ENCODE assay signal across 22 cellular contexts in the genomic region with DNA sequence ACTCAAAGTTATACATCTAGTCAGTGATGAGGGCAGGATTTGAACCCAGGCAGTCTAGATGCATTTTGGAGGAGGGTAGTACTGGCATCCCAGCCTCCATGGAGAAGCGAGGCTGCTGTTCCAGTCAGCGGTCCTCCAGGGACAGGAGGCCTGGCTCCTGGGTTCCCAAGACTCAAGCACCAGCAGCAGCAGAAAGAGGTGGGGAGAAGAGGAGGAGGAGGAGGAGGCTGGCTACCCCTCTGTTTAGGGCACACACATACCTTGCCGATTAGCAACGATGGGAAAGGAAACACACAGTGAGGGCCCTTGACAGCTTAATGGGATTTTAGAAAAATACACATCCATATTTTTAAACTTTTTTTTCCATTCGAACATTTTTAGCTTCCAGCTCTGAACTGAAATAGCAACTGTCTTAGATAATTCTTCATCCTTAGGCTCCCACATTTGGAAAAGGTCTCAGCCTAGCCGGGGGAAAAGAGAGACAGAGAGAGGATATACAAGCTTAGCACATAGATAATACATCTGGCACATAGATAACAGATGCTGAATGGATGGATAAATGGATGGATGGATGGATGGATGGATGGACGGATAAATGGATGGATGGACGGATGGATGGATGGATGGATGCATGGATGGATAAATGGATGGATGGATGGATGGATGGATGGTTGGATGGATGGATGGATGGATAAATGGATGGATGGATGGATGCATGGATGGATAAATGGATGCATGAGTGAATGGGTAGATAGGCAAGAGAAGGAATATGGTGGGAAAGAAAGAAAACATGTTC.
DNase-seq lines count a peak whose midpoint lies in the region; ATAC-seq, FAIRE-seq and TF ChIP-seq lines count a peak whose summit lies in the region.
"Had no signal": no experiment of that assay in that cellular context is flagged by ENCODE, and none has a peak within 500 bp of the region (broad histone marks: within the 10 kb centered on the region; RNA-seq: fewer than 3 reads in every experiment).

No MANE protein-coding gene starts in this region.

- no peak for TF ChIP-seq EP300 in stomach (IDR thresholded peaks at IDR 0.05)

- peaks cover 3% of the 10 kb centered on the region for H3K36me3 Mint-ChIP-seq in activated naive CD4-positive, alpha-beta T cell treated with anti-CD3 and anti-CD28 coated beads, Interleukin-2, amount 50 U/mL, for 24 hours
- H3K36me3 Mint-ChIP-seq in CD4-positive, CD25-positive, alpha-beta regulatory T cell: no peaks in the 10 kb centered on the region
- peaks cover 7% of the 10 kb centered on the region for H3K36me3 Mint-ChIP-seq in memory B cell
- H3K36me3 Mint-ChIP-seq: CD14-positive monocyte; CD8-positive, alpha-beta T cell had no signal

- H3K4me3 ChIP-seq in CD4-positive, CD25-positive, alpha-beta regulatory T cell (ENCODE audit: low read depth, low read length): no peak overlapping the region
- H3K4me3 ChIP-seq in stomach: no peak overlapping the region
- no peak overlapping the region for H3K4me3 ChIP-seq in GM23248
- H3K4me3 ChIP-seq: BLaER1, GM12878, GM23338 had no signal

- no peak for DNase-seq in activated naive CD4-positive, alpha-beta T cell treated with anti-CD3 and anti-CD28 coated beads, Interleukin-2, amount 50 U/mL, for 16 hours
- no peak for DNase-seq in CD4-positive, CD25-positive, alpha-beta regulatory T cell
- DNase-seq in memory B cell (ENCODE audit: low spot score in 2 of 2): no peak
- no peak for DNase-seq in urothelium cell line (ENCODE audit: low spot score)
- no peak for DNase-seq in stomach
- DNase-seq in GM23248: no peak
- DNase-seq: 8988T; Calu3; CD8-positive, alpha-beta T cell; DMS 273 treated with DMSO at 0.1 percent for 48 hours; DMS53; DND-41; EL; HCEC 1CT; HFFc6 had no signal

- no peaks in the 10 kb centered on the region for H3K27me3 ChIP-seq in CD4-positive, CD25-positive, alpha-beta regulatory T cell (ENCODE audit: control insufficient read depth, insufficient read depth, low read length)
- no peaks in the 10 kb centered on the region for H3K27me3 ChIP-seq in stomach
- H3K27me3 ChIP-seq in GM23248 (replicated peaks; ENCODE audit: insufficient read depth): no peaks in the 10 kb centered on the region
- H3K27me3 ChIP-seq: BLaER1 had no signal

- peaks cover 19% of the 10 kb centered on the region for H3K4me1 ChIP-seq in CD4-positive, CD25-positive, alpha-beta regulatory T cell (ENCODE audit: control insufficient read depth, insufficient read depth, low read length, poor library complexity, severe bottlenecking)
- H3K4me1 ChIP-seq in stomach: no peaks in the 10 kb centered on the region
- no peaks in the 10 kb centered on the region for H3K4me1 ChIP-seq in GM23248 (ENCODE audit: insufficient read depth)

- no peaks in the 10 kb centered on the region for H3K79me2 ChIP-seq in GM23248 (ENCODE audit: insufficient read depth)

- no peak overlapping the region for H3K9ac ChIP-seq in GM23248
- H3K9ac ChIP-seq: BLaER1 had no signal

- H3K36me3 ChIP-seq in CD4-positive, CD25-positive, alpha-beta regulatory T cell (ENCODE audit: control insufficient read depth, insufficient read depth, low read length): no peaks in the 10 kb centered on the region
- H3K36me3 ChIP-seq in stomach (no peaks in the 10 kb centered on the region), GM23248 (ENCODE audit: low read depth) (no peaks in the 10 kb centered on the region)
- H3K36me3 ChIP-seq: BLaER1 had no signal

- H3K27ac ChIP-seq in CD4-positive, CD25-positive, alpha-beta regulatory T cell (ENCODE audit: insufficient read depth, low read length, poor library complexity, severe bottlenecking): no peak overlapping the region
- H3K27ac ChIP-seq in stomach (no peak overlapping the region), GM23248 (no peak overlapping the region)
- H3K27ac ChIP-seq: BLaER1 had no signal

- no peaks in the 10 kb centered on the region for H3K9me3 ChIP-seq in CD4-positive, CD25-positive, alpha-beta regulatory T cell (ENCODE audit: control insufficient read depth in 2 of 2, low read length in 2 of 2)
- H3K9me3 ChIP-seq in stomach (no peaks in the 10 kb centered on the region), GM23248 (ENCODE audit: low read depth) (no peaks in the 10 kb centered on the region)
- H3K9me3 ChIP-seq: BLaER1 had no signal

- H3K4me2 ChIP-seq in GM23248 (ENCODE audit: unreplicated experiment): no peak overlapping the region
- H3K4me2 ChIP-seq: BLaER1, GM23338 had no signal

- in situ Hi-C loops in GM23248 (cut with MboI): no loop called here

- H2AFZ ChIP-seq in GM23248: no peak overlapping the region
- H2AFZ ChIP-seq: GM23338 had no signal

- no peak overlapping the region for H3K4me3 Mint-ChIP-seq in activated naive CD4-positive, alpha-beta T cell treated with anti-CD3 and anti-CD28 coated beads, Interleukin-2, amount 50 U/mL, for 24 hours
- H3K4me3 Mint-ChIP-seq in CD4-positive, CD25-positive, alpha-beta regulatory T cell: no peak overlapping the region
- no peak overlapping the region for H3K4me3 Mint-ChIP-seq in memory B cell
- H3K4me3 Mint-ChIP-seq: CD14-positive monocyte; CD8-positive, alpha-beta T cell; GM23338; HFFc6 had no signal

- TF ChIP-seq CTCF in stomach (IDR thresholded peaks at IDR 0.05): no peak

- intact Hi-C loops in stomach (cut with DNase I; ENCODE audit: low total_unique reads): no loop called here

- no peaks in the 10 kb centered on the region for H3K9me2 ChIP-seq in GM23248 (ENCODE audit: insufficient read depth)

- H3K9me3 Mint-ChIP-seq in activated naive CD4-positive, alpha-beta T cell treated with anti-CD3 and anti-CD28 coated beads, Interleukin-2, amount 50 U/mL, for 24 hours: peaks cover 5% of the 10 kb centered on the region
- peaks cover 0 to 3% (median 0%) of the 10 kb centered on the region in 7 donors for H3K9me3 Mint-ChIP-seq in CD4-positive, CD25-positive, alpha-beta regulatory T cell
- H3K9me3 Mint-ChIP-seq in memory B cell: peaks cover 5% of the 10 kb centered on the region
- H3K9me3 Mint-ChIP-seq: GM23338 had no signal

- no peak for ATAC-seq in CD4-positive, CD25-positive, alpha-beta regulatory T cell (ENCODE audit: low read depth in 2 of 2)
- ATAC-seq in memory B cell (ENCODE audit: low read depth) (no peak), HG02763 (IDR thresholded peaks at IDR 0.05; ENCODE audit: unreplicated experiment) (no peak)
- ATAC-seq: CD8-positive, alpha-beta T cell; GM12878; GM23338 had no signal

- H3K27ac Mint-ChIP-seq in activated naive CD4-positive, alpha-beta T cell treated with anti-CD3 and anti-CD28 coated beads, Interleukin-2, amount 50 U/mL, for 24 hours: peak overlapping the region; percentile 14
- H3K27ac Mint-ChIP-seq in CD4-positive, CD25-positive, alpha-beta regulatory T cell: peak overlapping the region; percentile 17 to 79 (median 20)
- H3K27ac Mint-ChIP-seq in memory B cell: peak overlapping the region; percentile 49
- H3K27ac Mint-ChIP-seq: CD8-positive, alpha-beta T cell; GM23338; HFFc6 had no signal

- H3F3A ChIP-seq in GM23248 (ENCODE audit: insufficient read depth): no peaks in the 10 kb centered on the region

- no peaks in the 10 kb centered on the region for H3K27me3 Mint-ChIP-seq in activated naive CD4-positive, alpha-beta T cell treated with anti-CD3 and anti-CD28 coated beads, Interleukin-2, amount 50 U/mL, for 24 hours
- peaks cover 9% of the 10 kb centered on the region for H3K27me3 Mint-ChIP-seq in CD4-positive, CD25-positive, alpha-beta regulatory T cell
- no peaks in the 10 kb centered on the region for H3K27me3 Mint-ChIP-seq in memory B cell

- H4K20me1 ChIP-seq in GM23248 (ENCODE audit: insufficient read depth): no peaks in the 10 kb centered on the region
- H4K20me1 ChIP-seq: BLaER1 had no signal

- peaks cover 51% of the 10 kb centered on the region for H3K4me1 Mint-ChIP-seq in activated naive CD4-positive, alpha-beta T cell treated with anti-CD3 and anti-CD28 coated beads, Interleukin-2, amount 50 U/mL, for 24 hours
- H3K4me1 Mint-ChIP-seq in CD4-positive, CD25-positive, alpha-beta regulatory T cell: peaks cover 0 to 36% (median 22%) of the 10 kb centered on the region in 4 donors
- peaks cover 28% of the 10 kb centered on the region for H3K4me1 Mint-ChIP-seq in memory B cell
- H3K4me1 Mint-ChIP-seq: CD14-positive monocyte had no signal

- FAIRE-seq in urothelium cell line (lab: Jason Lieb, UNC): peak; percentile 73
- FAIRE-seq: GM12878, H54 had no signal

- TF ChIP-seq POLR2A in stomach (IDR thresholded peaks at IDR 0.05): no peak

- 70 to 85% (median 81%) methylated on average over 8 of the region's 8 CpGs for WGBS in stomach, 5 donors
- WGBS in GM23248 (ENCODE audit: low coverage in 1 of 2, low lambda C conversion rate in 2 of 2, missing lambda C conversion rate in 2 of 2), 2 experiments: 78 to 79% methylated on average over 8 of the region's 8 CpGs
